Comparison of ENCODE assay signal across 7 cellular contexts in the genomic region with DNA sequence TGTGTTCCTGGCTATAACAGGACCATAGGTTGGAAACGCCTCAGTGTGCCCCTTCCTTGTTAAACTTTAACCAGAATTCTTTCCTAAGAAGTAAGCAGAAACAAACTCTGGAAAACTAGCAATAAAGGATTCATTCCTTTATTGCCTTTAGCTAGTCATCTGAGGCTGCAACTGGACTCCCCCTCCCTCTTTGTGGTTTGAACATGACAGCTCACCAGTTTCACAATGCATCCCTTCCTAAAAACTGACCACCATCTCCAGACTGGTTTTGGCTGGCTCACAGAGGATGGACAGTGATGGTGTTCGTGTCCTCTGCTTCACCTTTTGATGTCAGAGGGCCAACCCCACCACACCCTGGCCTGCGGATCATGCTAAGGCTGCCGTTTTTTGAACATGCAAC. TPM values are rescaled to one million over a fixed set of nuclear protein-coding genes. Genes with fewer than 3 reads are reported as not detected.
A peak's percentile ranks its signal among the peaks of the same experiment; 100 is the strongest.
DNase-seq lines count a peak whose midpoint lies in the region; ATAC-seq and TF ChIP-seq lines count a peak whose summit lies in the region.

No MANE protein-coding gene starts in this region.

- H3K36me3 ChIP-seq in GM23248 (ENCODE audit: low read depth): no peaks in the 10 kb centered on the region
- H3K36me3 ChIP-seq in testis (ENCODE audit: low read depth, missing control alignments): no peaks in the 10 kb centered on the region
- no peaks in the 10 kb centered on the region for H3K36me3 ChIP-seq in Karpas-422 (ENCODE audit: insufficient read depth, low read length)

- peak in 1 of 2 donors; percentile 81 for ATAC-seq in left cardiac atrium
- no peak for ATAC-seq in HG02973 (IDR thresholded peaks at IDR 0.05; ENCODE audit: unreplicated experiment)
- ATAC-seq in HG03460 (IDR thresholded peaks at IDR 0.05; ENCODE audit: unreplicated experiment): no peak

- H3K27me3 ChIP-seq in GM23248 (replicated peaks; ENCODE audit: insufficient read depth): no peaks in the 10 kb centered on the region
- H3K27me3 ChIP-seq in testis: no peaks in the 10 kb centered on the region
- no peaks in the 10 kb centered on the region for H3K27me3 ChIP-seq in Karpas-422 (ENCODE audit: low read length)

- H4K20me1 ChIP-seq in GM23248 (ENCODE audit: insufficient read depth) (no peaks in the 10 kb centered on the region), Karpas-422 (ENCODE audit: insufficient read depth, low read depth, low read length) (no peaks in the 10 kb centered on the region)

- H3K4me2 ChIP-seq in GM23248 (ENCODE audit: unreplicated experiment): peak overlapping the region; percentile 50
- no peak overlapping the region for H3K4me2 ChIP-seq in Karpas-422 (ENCODE audit: low read depth, low read length, poor library complexity, severe bottlenecking)

- H3K4me3 ChIP-seq in GM23248 (no peak overlapping the region), testis (no peak overlapping the region), Karpas-422 (ENCODE audit: low read length) (no peak overlapping the region)

- WGBS in GM23248 (ENCODE audit: low coverage in 1 of 2, low lambda C conversion rate in 2 of 2, missing lambda C conversion rate in 2 of 2), 2 experiments: 49 to 51% methylated on average over 4 of the region's 4 CpGs
- 91 to 94% methylated on average over 4 of the region's 4 CpGs for WGBS in testis, 2 donors

- in situ Hi-C loops in GM23248 (cut with MboI): no loop called here

- H3K9me3 ChIP-seq in GM23248 (ENCODE audit: low read depth) (no peaks in the 10 kb centered on the region), testis (no peaks in the 10 kb centered on the region), Karpas-422 (ENCODE audit: low read length) (peaks cover 13% of the 10 kb centered on the region)

- no peak for TF ChIP-seq POLR2A in testis (IDR thresholded peaks at IDR 0.05)

- H3K4me1 ChIP-seq in GM23248 (ENCODE audit: insufficient read depth) (peaks cover 27% of the 10 kb centered on the region), testis (no peaks in the 10 kb centered on the region), Karpas-422 (ENCODE audit: low read length) (no peaks in the 10 kb centered on the region)

- peak overlapping the region; percentile 44 for H2AFZ ChIP-seq in GM23248
- H2AFZ ChIP-seq in Karpas-422 (ENCODE audit: low read length): no peak overlapping the region

- intact Hi-C loops in left cardiac atrium (cut with DNase I) (loop anchor here in 1 of 2 donors (5.0 kb wide), 1 partner anchor 256 kb away; no protein-coding TSS in a partner anchor), testis (cut with DNase I; ENCODE audit: low total_unique reads) (no loop called here)

- H3K9ac ChIP-seq in GM23248 (peak overlapping the region; percentile 48; the same call in 1 of the 2 replicates), Karpas-422 (ENCODE audit: low read length) (no peak overlapping the region)

- DNase-seq in GM23248 (peak; percentile 93), RPMI7951 (ENCODE audit: low read depth) (peak; percentile 99), left cardiac atrium (peak; percentile 29), testis (peak; percentile 16), Karpas-422 (no peak)

- H3K79me2 ChIP-seq in GM23248 (ENCODE audit: insufficient read depth) (no peaks in the 10 kb centered on the region), Karpas-422 (ENCODE audit: low read length) (no peaks in the 10 kb centered on the region)

- H3K27ac ChIP-seq in GM23248 (peak overlapping the region; percentile 83), testis (no peak overlapping the region), Karpas-422 (ENCODE audit: low read length) (no peak overlapping the region)

- TF ChIP-seq CTCF in testis (IDR thresholded peaks at IDR 0.05): no peak

- H3K9me2 ChIP-seq in GM23248 (ENCODE audit: insufficient read depth) (no peaks in the 10 kb centered on the region), Karpas-422 (replicated peaks; ENCODE audit: insufficient read depth, low read length) (no peaks in the 10 kb centered on the region)

- peaks cover 22% of the 10 kb centered on the region for H3F3A ChIP-seq in GM23248 (ENCODE audit: insufficient read depth)

RNA-seq across cellular contexts. Expression of a gene that starts 27.9 kb away (rescaled TPM):
- 179 and 188 TPM in 2 replicates for total RNA-seq in GM23248 (2014; rRNA removed; shearing (Covaris generic))
- polyA plus RNA-seq in GM23248 (2016; fragmentation: Nextera tagmentation; extraction: Ambion mirVana) (134 and 135 TPM in 2 replicates), testis (ENCODE audit: insufficient read depth, low read depth, low replicate concordance) (35.3 TPM)
- total RNA-seq in RPMI7951 (2014; rRNA removed; shearing (Covaris generic)): 121 and 132 TPM in 2 replicates
- total RNA-seq in left cardiac atrium (100 to 1,000 TPM; 234 to 243 TPM), testis (10 to 100 TPM; 18.7 to 26.1 TPM)
- not detected in 2 replicates for total RNA-seq in Karpas-422 (2014; rRNA removed; shearing (Covaris generic); ENCODE audit: low replicate concordance)

Comparison
In these comparisons a context has a peak if more than half of its experiments do, and no peak if none do; other contexts are left out.
1. RNA of a gene that starts 27.9 kb away (total RNA-seq): 234 to 243 TPM in left cardiac atrium, 179 to 188 TPM in GM23248, 121 to 132 TPM in RPMI7951 and 18.7 to 26.1 TPM in testis; not detected in Karpas-422; every median in the first group is over 10 times any median in the second.